In genomic region chr22:37147186-37147990, GRCh38 we compare ENCODE assay signal across 12 cellular contexts. TPM values are rescaled to one million over a fixed set of nuclear protein-coding genes. Genes with fewer than 3 reads are reported as not detected.
A peak's percentile ranks its signal among the peaks of the same experiment; 100 is the strongest.
DNase-seq lines count a peak whose midpoint lies in the region; ATAC-seq and TF ChIP-seq lines count a peak whose summit lies in the region.
"Had no signal": no experiment of that assay in that cellular context is flagged by ENCODE, and none has a peak within 500 bp of the region (broad histone marks: within the 10 kb centered on the region; RNA-seq: fewer than 3 reads in every experiment).

No MANE protein-coding gene starts in this region.

- no peak overlapping the region for H2BK5ac ChIP-seq in mesenchymal stem cell (ENCODE audit: low read depth, low read length, poor library complexity, severe bottlenecking)

- H3K4ac ChIP-seq in mesenchymal stem cell (ENCODE audit: low read depth in 1 of 2, low read length in 2 of 2), result no peak overlapping the region

- peaks cover 0 to 10% (median 0%) of the 10 kb centered on the region in 11 experiments; a peak in 2 of 22 replicates for H3K27me3 ChIP-seq in BLaER1 treated with 17β-estradiol and CSF1 and Interleukin-3, amounts not matched to agents 10 nM and 100 nM
- peaks cover 20 to 84% of the 10 kb centered on the region in 2 experiments for H3K27me3 ChIP-seq in mesenchymal stem cell (ENCODE audit: control insufficient read depth in 1 of 2, insufficient read depth in 1 of 2, low read length in 2 of 2)

- intact Hi-C loops in head of caudate nucleus (cut with DNase I), result no loop called here

- H2AFZ ChIP-seq in mesenchymal stem cell (ENCODE audit: low read depth, low read length), result no peak overlapping the region

- no peak overlapping the region for H3K27ac ChIP-seq in BLaER1 treated with 17β-estradiol and CSF1 and Interleukin-3, amounts not matched to agents 10 nM and 100 nM
- H3K27ac ChIP-seq in mesenchymal stem cell (ENCODE audit: low read length, poor library complexity, severe bottlenecking), result no peak overlapping the region
- H3K27ac ChIP-seq: coronary artery, transverse colon had no signal

- DNase-seq in activated effector memory CD4-positive, alpha-beta T cell treated with anti-CD3 and anti-CD28 coated beads, Interleukin-2, amount 50 U/mL, for 16 hours, result peak; percentile 77
- peak; percentile 10 for DNase-seq in mesenchymal stem cell
- DNase-seq in head of caudate nucleus, result no peak
- DNase-seq in erythroblast (lab: John Stamatoyannopoulos, UW), result no peak
- DNase-seq: T1000, transverse colon had no signal

- H3K18ac ChIP-seq in mesenchymal stem cell (ENCODE audit: low read depth in 1 of 2, low read length in 2 of 2), result peak overlapping the region in 1 of 2 experiments; percentile 11

- no peak overlapping the region for H2BK12ac ChIP-seq in mesenchymal stem cell (ENCODE audit: low read length in 2 of 2)

- H3K79me1 ChIP-seq in mesenchymal stem cell (replicated peaks; ENCODE audit: low read length, poor library complexity, severe bottlenecking), result no peaks in the 10 kb centered on the region

- no peaks in the 10 kb centered on the region for H3K36me3 ChIP-seq in BLaER1 treated with 17β-estradiol and CSF1 and Interleukin-3, amounts not matched to agents 10 nM and 100 nM
- H3K36me3 ChIP-seq in mesenchymal stem cell (ENCODE audit: control insufficient read depth in 1 of 2, insufficient read depth in 2 of 2, low read depth in 1 of 2, low read length in 2 of 2), result no peaks in the 10 kb centered on the region
- H3K36me3 ChIP-seq: heart left ventricle, transverse colon had no signal

- no peak for ATAC-seq in HG03457 (IDR thresholded peaks at IDR 0.05; ENCODE audit: unreplicated experiment)
- no peak for ATAC-seq in GM18858 (IDR thresholded peaks at IDR 0.05; ENCODE audit: unreplicated experiment)

- no peak overlapping the region for H2BK15ac ChIP-seq in mesenchymal stem cell (ENCODE audit: low read depth, poor library complexity, severe bottlenecking)

- H2BK120ac ChIP-seq in mesenchymal stem cell (ENCODE audit: low read depth, low read length), result no peak overlapping the region

- H3K4me3 ChIP-seq in BLaER1 treated with 17β-estradiol and CSF1 and Interleukin-3, amounts not matched to agents 10 nM and 100 nM, result no peak overlapping the region
- H3K4me3 ChIP-seq in GM08714 (ENCODE audit: low read length) (peak overlapping the region; percentile 72; the same call in 1 of the 2 replicates), mesenchymal stem cell (ENCODE audit: insufficient read depth in 1 of 2, low read depth in 1 of 2, low read length in 2 of 2) (no peak overlapping the region)
- H3K4me3 ChIP-seq: coronary artery had no signal

- no peak overlapping the region for H2AK5ac ChIP-seq in mesenchymal stem cell (ENCODE audit: low read length, severe bottlenecking)

- H3K23ac ChIP-seq in mesenchymal stem cell (ENCODE audit: low read length in 2 of 2), result no peak overlapping the region

- H3K4me1 ChIP-seq in BLaER1 treated with 17β-estradiol and CSF1 and Interleukin-3, amounts not matched to agents 10 nM and 100 nM, result peaks cover 25 to 58% (median 45%) of the 10 kb centered on the region in 10 experiments
- peaks cover 3% of the 10 kb centered on the region for H3K4me1 ChIP-seq in mesenchymal stem cell (ENCODE audit: control insufficient read depth, insufficient read depth, low read depth, low read length)

- no peak overlapping the region for H4K91ac ChIP-seq in mesenchymal stem cell (ENCODE audit: low read length)

- no peak overlapping the region for H4K8ac ChIP-seq in mesenchymal stem cell (ENCODE audit: low read length)

- peaks cover 0 to 10% (median 5%) of the 10 kb centered on the region in 11 experiments; a peak in 7 of 22 replicates for H3K9me3 ChIP-seq in BLaER1 treated with 17β-estradiol and CSF1 and Interleukin-3, amounts not matched to agents 10 nM and 100 nM (replicated peaks in 1 of 11)
- H3K9me3 ChIP-seq in mesenchymal stem cell (ENCODE audit: control insufficient read depth, low read length), result peaks cover 6% of the 10 kb centered on the region
- H3K9me3 ChIP-seq: transverse colon had no signal

- H3K9ac ChIP-seq in BLaER1 treated with 17β-estradiol and CSF1 and Interleukin-3, amounts not matched to agents 10 nM and 100 nM, result 0 out of 22 replicates have a peak overlapping the region, but pooled peaks of 1 of the 11 experiments have one; percentile 5
- no peak overlapping the region for H3K9ac ChIP-seq in mesenchymal stem cell (ENCODE audit: low read length)

- peak overlapping the region in 8 of 11 experiments; percentile 77 to 87 (median 85); a peak in 15 of 22 replicates for H3K4me2 ChIP-seq in BLaER1 treated with 17β-estradiol and CSF1 and Interleukin-3, amounts not matched to agents 10 nM and 100 nM
- no peak overlapping the region for H3K4me2 ChIP-seq in mesenchymal stem cell (ENCODE audit: low read length, poor library complexity, severe bottlenecking)

- 81% methylated on average over 12 of the region's 12 CpGs for WGBS in mesenchymal stem cell

- peaks cover 0 to 7% (median 0%) of the 10 kb centered on the region in 11 experiments; a peak in 1 of 22 replicates for H4K20me1 ChIP-seq in BLaER1 treated with 17β-estradiol and CSF1 and Interleukin-3, amounts not matched to agents 10 nM and 100 nM

- H3K14ac ChIP-seq in mesenchymal stem cell (ENCODE audit: low read length in 2 of 2), result no peak overlapping the region

- no peak for TF ChIP-seq POLR2A in erythroblast (IDR thresholded peaks at IDR 0.05; ENCODE audit: low read length)

RNA-seq across cellular contexts. Expression of gene IL2RB, which starts 2.3 kb away (rescaled TPM):
- polyA plus RNA-seq in mesenchymal stem cell (2013, experiment 1 of 2), result 4.9 TPM
- polyA plus RNA-seq in mesenchymal stem cell (2013, experiment 2 of 2), result 5.1 TPM

RNA-seq across cellular contexts. Expression of gene TMPRSS6, which starts 37.9 kb away (rescaled TPM):
- not detected for polyA plus RNA-seq in mesenchymal stem cell (2013, experiment 1 of 2)
- polyA plus RNA-seq in mesenchymal stem cell (2013, experiment 2 of 2), result not detected
- polyA plus RNA-seq: heart left ventricle had no signal

RNA-seq across cellular contexts. Expression of gene C1QTNF6, which starts 40.7 kb away (rescaled TPM):
- polyA plus RNA-seq in mesenchymal stem cell (2013, experiment 1 of 2), result 38.2 TPM
- 37.9 TPM for polyA plus RNA-seq in mesenchymal stem cell (2013, experiment 2 of 2)

Comparison
In these comparisons a context has a peak if more than half of its experiments do, and no peak if none do; other contexts are left out.
1. DNase-seq: peak in activated effector memory CD4-positive, alpha-beta T cell treated with anti-CD3 and anti-CD28 coated beads, Interleukin-2, amount 50 U/mL, for 16 hours (single experiment) and mesenchymal stem cell (single experiment); none in head of caudate nucleus (0 of 42) and erythroblast (0 of 2).